12 cellular contexts compared by ENCODE assay signal in genomic region chr7:31873816-31874597, GRCh38.
DNase-seq lines count a peak whose midpoint lies in the region; ATAC-seq and TF ChIP-seq lines count a peak whose summit lies in the region.
"Had no signal": no experiment of that assay in that cellular context is flagged by ENCODE, and none has a peak within 500 bp of the region (broad histone marks: within the 10 kb centered on the region; RNA-seq: fewer than 3 reads in every experiment).

No MANE protein-coding gene starts in this region.

- intact Hi-C loops in body of pancreas (cut with DNase I) (no loop called here), CD14-positive monocyte (cut with micrococcal nuclease) (no loop called here)

- peak; percentile 93 for ATAC-seq in GM18498 (IDR thresholded peaks at IDR 0.05; ENCODE audit: unreplicated experiment)
- peak; percentile 90 for ATAC-seq in GM19452 (IDR thresholded peaks at IDR 0.05; ENCODE audit: unreplicated experiment)
- ATAC-seq in HG02938 (IDR thresholded peaks at IDR 0.05; ENCODE audit: unreplicated experiment): peak; percentile 84
- peak; percentile 78 for ATAC-seq in HG03575 (IDR thresholded peaks at IDR 0.05; ENCODE audit: extremely low read depth, insufficient number of reproducible peaks, low FRiP score, unreplicated experiment)
- no peak for ATAC-seq in body of pancreas

- no peaks in the 10 kb centered on the region for H3K9me3 ChIP-seq in body of pancreas

- 56 to 59% methylated on average over 3 of the region's 3 CpGs for WGBS in body of pancreas, 2 donors

- TF ChIP-seq CTCF in body of pancreas (IDR thresholded peaks at IDR 0.05): no peak
- no peak for TF ChIP-seq CTCF in CD14-positive monocyte (IDR thresholded peaks at IDR 0.05)

- H3K36me3 ChIP-seq in body of pancreas (replicated peaks in 1 of 2; ENCODE audit: insufficient read depth in 1 of 2, low read depth in 2 of 2): no peaks in the 10 kb centered on the region

- no peaks in the 10 kb centered on the region for H3K36me3 Mint-ChIP-seq in CD14-positive monocyte

- H3K4me1 Mint-ChIP-seq in CD14-positive monocyte: peaks cover 14% of the 10 kb centered on the region
- H3K4me1 Mint-ChIP-seq: brain had no signal

- no peak overlapping the region for H3K4me3 ChIP-seq in body of pancreas

- DNase-seq in iPS-NIHi11 (ENCODE audit: low spot score): no peak
- no peak for DNase-seq in body of pancreas
- no peak for DNase-seq in cerebellar cortex (ENCODE audit: low spot score)
- DNase-seq in CD14-positive monocyte (ENCODE audit: low spot score): no peak
- DNase-seq: GF-D8, hippocampal formation, WERI-Rb-1 had no signal

- peak overlapping the region in 1 of 7 donors; percentile 28 for H3K27ac Mint-ChIP-seq in CD14-positive monocyte
- H3K27ac Mint-ChIP-seq: brain had no signal

- no peaks in the 10 kb centered on the region for H3K27me3 ChIP-seq in body of pancreas

- H3K27me3 Mint-ChIP-seq in CD14-positive monocyte (ENCODE audit: low read depth in 3 of 3): peaks cover 0 to 7% (median 5%) of the 10 kb centered on the region in 3 donors
- H3K27me3 Mint-ChIP-seq: brain had no signal

- peaks cover 0 to 9% (median 5%) of the 10 kb centered on the region in 7 donors for H3K9me3 Mint-ChIP-seq in CD14-positive monocyte

- H3K4me1 ChIP-seq in body of pancreas: no peaks in the 10 kb centered on the region

- no peak for TF ChIP-seq POLR2A in body of pancreas (IDR thresholded peaks at IDR 0.05)

- no peak overlapping the region for H3K4me3 Mint-ChIP-seq in CD14-positive monocyte
- H3K4me3 Mint-ChIP-seq: brain had no signal

- no peak overlapping the region for H3K27ac ChIP-seq in body of pancreas
- H3K27ac ChIP-seq: WERI-Rb-1 had no signal
